8 cellular contexts compared by ENCODE assay signal in genomic region chr2:236512902-236513433, GRCh38. TPM values are rescaled to one million over a fixed set of nuclear protein-coding genes. Genes with fewer than 3 reads are reported as not detected.
A peak's percentile ranks its signal among the peaks of the same experiment; 100 is the strongest.
DNase-seq lines count a peak whose midpoint lies in the region; ATAC-seq, FAIRE-seq and TF ChIP-seq lines count a peak whose summit lies in the region.

No MANE protein-coding gene starts in this region.

- TF ChIP-seq POLR2A in GM12892 (IDR thresholded peaks at IDR 0.05; ENCODE audit: low read depth, low read length) = no peak

- no peak overlapping the region for H3K27ac ChIP-seq in RWPE2 (ENCODE audit: poor library complexity, severe bottlenecking)

- no peaks in the 10 kb centered on the region for H3K4me1 ChIP-seq in RWPE2 (ENCODE audit: insufficient read depth, poor library complexity, severe bottlenecking)

- DNase-seq in A172 (ENCODE audit: low spot score) = peak; percentile 61
- peak; percentile 37 for DNase-seq in GM12892 (ENCODE audit: insufficient read length)
- DNase-seq in RWPE2 (ENCODE audit: low spot score) = no peak
- peak; percentile 63 for DNase-seq in activated effector memory CD4-positive, alpha-beta T cell treated with Interleukin-2 at 50 U/mL for 16 hours
- DNase-seq in Right ventricle myocardium superior = peak; percentile 79
- peak; percentile 8 for DNase-seq in retinal pigment epithelial cell (ENCODE audit: low read depth)
- no peak for DNase-seq in NCI-H2196 (lab: John Stamatoyannopoulos, UW; ENCODE audit: unreplicated experiment)

- no peak overlapping the region for H3K4me3 ChIP-seq in RWPE2 (ENCODE audit: severe bottlenecking)
- H3K4me3 ChIP-seq in retinal pigment epithelial cell (ENCODE audit: low read length) = no peak overlapping the region

- peak; percentile 78 for TF ChIP-seq CTCF in RWPE2 (IDR thresholded peaks at IDR 0.05; ENCODE audit: poor library complexity, severe bottlenecking)
- TF ChIP-seq CTCF in retinal pigment epithelial cell (conservative IDR thresholded peaks at IDR 0.05; ENCODE audit: low read depth, low read length) = peak; percentile 89

- intact Hi-C loops in Right ventricle myocardium superior (cut with DNase I) = loop anchor here (5.0 to 10.0 kb wide), 3 partner anchors 54 to 514 kb away; partner anchors contain the start of gene ACKR3

- no peaks in the 10 kb centered on the region for H3K36me3 ChIP-seq in RWPE2 (ENCODE audit: low read depth)

- H3K9me3 ChIP-seq in RWPE2 (ENCODE audit: severe bottlenecking) = no peaks in the 10 kb centered on the region

- FAIRE-seq in GM12892 (lab: Jason Lieb, UNC) = peak; percentile 88

- no peaks in the 10 kb centered on the region for H3K27me3 ChIP-seq in RWPE2 (ENCODE audit: insufficient read depth, poor library complexity, severe bottlenecking)

- ATAC-seq in HG03139 (IDR thresholded peaks at IDR 0.05; ENCODE audit: unreplicated experiment) (peak; percentile 89), RWPE2 (ENCODE audit: low read depth) (peak; percentile 81; the same call in 2 of the 3 replicates), Right ventricle myocardium superior (ENCODE audit: poor library complexity) (peak; percentile 95)

RNA-seq across cellular contexts. Expression of gene ACKR3, which starts 56.7 kb away (rescaled TPM):
- 1.3 and 1.7 TPM in 2 replicates for total RNA-seq in A172 (2014; rRNA removed; shearing (Covaris generic))
- 8.4 TPM for polyA plus RNA-seq in GM12892 (2012; ENCODE audit: missing spikeins)
- total RNA-seq in Right ventricle myocardium superior = 27.9 TPM

Comparison
In these comparisons a context has a peak if more than half of its experiments do, and no peak if none do; other contexts are left out.
1. DNase-seq: peak in A172 (single experiment), GM12892 (single experiment), activated effector memory CD4-positive, alpha-beta T cell treated with Interleukin-2 at 50 U/mL for 16 hours (single experiment), Right ventricle myocardium superior (single experiment) and retinal pigment epithelial cell (single experiment); none in RWPE2 (single experiment) and NCI-H2196 (single experiment).
2. RNA of gene ACKR3, which starts 56.7 kb away (total RNA-seq): 27.9 TPM in Right ventricle myocardium superior (single experiment); 1.3 to 1.7 TPM in A172; every median in the first group is over 10 times any median in the second.
3. Peak in every context shown above with its lines, with median percentiles within 50 percentile points of each other: ATAC-seq.